In the genomic region with DNA sequence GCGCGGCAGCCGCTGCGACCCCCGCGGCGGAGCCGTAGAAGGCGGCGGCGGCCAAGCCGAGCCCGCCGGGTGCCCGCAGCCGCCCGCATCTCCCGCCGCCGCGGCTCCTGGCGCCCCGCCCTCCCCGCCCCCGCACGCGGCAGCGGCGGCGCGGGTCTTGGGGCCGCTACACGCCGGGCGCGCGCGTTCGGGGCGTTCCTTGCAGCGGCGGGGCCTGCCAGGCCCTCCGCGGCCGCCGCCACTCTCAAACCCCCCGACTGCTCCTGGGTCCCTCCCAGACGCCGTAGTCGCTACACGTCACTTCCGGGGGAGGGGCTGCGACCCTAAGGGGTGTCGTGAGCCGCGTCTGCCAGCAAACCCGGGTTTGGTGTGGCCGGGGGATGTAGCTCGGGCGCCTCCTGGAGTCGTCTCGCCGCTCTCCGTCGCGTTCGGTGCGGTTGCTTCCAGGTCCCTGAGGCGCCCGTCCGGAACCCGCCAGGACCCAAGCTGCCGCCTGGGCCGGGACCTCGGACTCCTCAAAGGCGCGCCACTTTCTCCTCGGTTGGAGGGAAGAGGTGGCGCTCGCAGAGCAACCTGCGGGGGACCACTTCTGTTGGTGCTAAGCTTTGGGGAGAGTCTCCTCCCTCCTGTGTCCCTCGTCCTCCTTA, we compare ENCODE assay signal across 8 cellular contexts. TPM values are rescaled to one million over a fixed set of nuclear protein-coding genes. Genes with fewer than 3 reads are reported as not detected.
DNase-seq lines count a peak whose midpoint lies in the region; ATAC-seq and TF ChIP-seq lines count a peak whose summit lies in the region.

A gene with protein sequence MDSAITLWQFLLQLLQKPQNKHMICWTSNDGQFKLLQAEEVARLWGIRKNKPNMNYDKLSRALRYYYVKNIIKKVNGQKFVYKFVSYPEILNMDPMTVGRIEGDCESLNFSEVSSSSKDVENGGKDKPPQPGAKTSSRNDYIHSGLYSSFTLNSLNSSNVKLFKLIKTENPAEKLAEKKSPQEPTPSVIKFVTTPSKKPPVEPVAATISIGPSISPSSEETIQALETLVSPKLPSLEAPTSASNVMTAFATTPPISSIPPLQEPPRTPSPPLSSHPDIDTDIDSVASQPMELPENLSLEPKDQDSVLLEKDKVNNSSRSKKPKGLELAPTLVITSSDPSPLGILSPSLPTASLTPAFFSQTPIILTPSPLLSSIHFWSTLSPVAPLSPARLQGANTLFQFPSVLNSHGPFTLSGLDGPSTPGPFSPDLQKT (minus strand): TSS at position 285 of the 647 bp plus-strand sequence. CDS start 8,129 bp downstream, outside the sequence.

- H3K9me3 Mint-ChIP-seq in activated naive CD8-positive, alpha-beta T cell (ENCODE audit: low read depth), result no peaks in the 10 kb centered on the region
- H3K9me3 Mint-ChIP-seq in glutamatergic neuron (ENCODE audit: unreplicated experiment) (peaks cover 6% of the 10 kb centered on the region), osteocyte (ENCODE audit: unreplicated experiment) (no peaks in the 10 kb centered on the region)

- H3K27me3 Mint-ChIP-seq in activated naive CD8-positive, alpha-beta T cell, result no peaks in the 10 kb centered on the region
- H3K27me3 Mint-ChIP-seq in glutamatergic neuron (ENCODE audit: unreplicated experiment) (peaks cover 8% of the 10 kb centered on the region), osteocyte (ENCODE audit: unreplicated experiment) (no peaks in the 10 kb centered on the region)

- peaks cover 3% of the 10 kb centered on the region for H3K36me3 Mint-ChIP-seq in activated naive CD8-positive, alpha-beta T cell
- no peaks in the 10 kb centered on the region for H3K36me3 Mint-ChIP-seq in glutamatergic neuron (ENCODE audit: unreplicated experiment)
- H3K36me3 Mint-ChIP-seq in osteocyte (ENCODE audit: unreplicated experiment), result peaks cover 1% of the 10 kb centered on the region

- H3K4me1 Mint-ChIP-seq in activated naive CD8-positive, alpha-beta T cell (ENCODE audit: low read depth), result peaks cover 41% of the 10 kb centered on the region
- peaks cover 6% of the 10 kb centered on the region for H3K4me1 Mint-ChIP-seq in glutamatergic neuron (ENCODE audit: low read depth, unreplicated experiment)
- H3K4me1 Mint-ChIP-seq in osteocyte (ENCODE audit: unreplicated experiment), result peaks cover 38% of the 10 kb centered on the region

- peak within 1 kb of the TSS; percentile 100 for H3K27ac ChIP-seq in thymus (ENCODE audit: low read depth)

- ATAC-seq in HG02610 (IDR thresholded peaks at IDR 0.05; ENCODE audit: unreplicated experiment), result peak; percentile 79

- H3K36me3 ChIP-seq in thymus (ENCODE audit: control insufficient read depth, insufficient read depth), result no peaks in the 10 kb centered on the region

- H3K27me3 ChIP-seq in thymus (ENCODE audit: control insufficient read depth, insufficient read depth), result no peaks in the 10 kb centered on the region

- TF ChIP-seq CTCF in glutamatergic neuron (IDR thresholded peaks at IDR 0.05; ENCODE audit: partially characterized antibody, unreplicated experiment) (no peak), osteocyte (IDR thresholded peaks at IDR 0.05) (peak; percentile 80)

- H3K4me3 Mint-ChIP-seq in activated naive CD8-positive, alpha-beta T cell, result peak within 1 kb of the TSS; percentile 90
- H3K4me3 Mint-ChIP-seq in glutamatergic neuron (ENCODE audit: unreplicated experiment) (peak within 1 kb of the TSS; percentile 100), osteocyte (ENCODE audit: unreplicated experiment) (peak within 1 kb of the TSS; percentile 98)

- TF ChIP-seq POLR2A in GM10847 (IDR thresholded peaks at IDR 0.05; ENCODE audit: extremely low read depth, insufficient read length), result peak; percentile 79

- peaks cover 11% of the 10 kb centered on the region for H3K4me1 ChIP-seq in thymus (ENCODE audit: control insufficient read depth, insufficient read depth, low read length)

- H3K4me3 ChIP-seq in thymus (ENCODE audit: low read length), result peak within 1 kb of the TSS; percentile 99

- DNase-seq in NCI-H1092 treated with DMSO at 0.1 percent for 48 hours (lab: John Stamatoyannopoulos, UW) (peak; percentile 98), SKM-1 (lab: John Stamatoyannopoulos, UW; ENCODE audit: unreplicated experiment) (peak; percentile 94), glutamatergic neuron (peak; percentile 99), osteocyte (ENCODE audit: extremely low spot score, unreplicated experiment) (peak; percentile 99)

- H3K27ac Mint-ChIP-seq in activated naive CD8-positive, alpha-beta T cell, result peak within 1 kb of the TSS; percentile 97
- peak within 1 kb of the TSS; percentile 96 for H3K27ac Mint-ChIP-seq in glutamatergic neuron (ENCODE audit: unreplicated experiment)
- H3K27ac Mint-ChIP-seq in osteocyte (ENCODE audit: unreplicated experiment), result peak within 1 kb of the TSS; percentile 99

- WGBS in thymus, result under 1% methylated on average over 82 of the region's 82 CpGs

- no peaks in the 10 kb centered on the region for H3K9me3 ChIP-seq in thymus (ENCODE audit: control insufficient read depth)

RNA-seq across cellular contexts. Expression of the gene that starts here (rescaled TPM):
- total RNA-seq in glutamatergic neuron (ENCODE audit: unreplicated experiment), result 20.0 TPM
- total RNA-seq in osteocyte, result 46.4 and 50.4 TPM in 2 replicates
- 14.3 TPM for polyA plus RNA-seq in thymus

Comparison
In these comparisons a context has a peak if more than half of its experiments do, and no peak if none do; other contexts are left out.
1. Peak in every context shown above with its lines: DNase-seq, ATAC-seq, H3K4me3 ChIP-seq and H3K27ac ChIP-seq.